In genomic region chr4:119454491-119455270, GRCh38 we compare ENCODE assay signal across 8 cellular contexts.
A peak's percentile ranks its signal among the peaks of the same experiment; 100 is the strongest.
DNase-seq lines count a peak whose midpoint lies in the region; ATAC-seq and TF ChIP-seq lines count a peak whose summit lies in the region.
"Not testable (repeated sequence)": the region's sequence is repeated elsewhere in the genome, so short reads cannot be mapped to it uniquely, and the experiment has no call there.

No MANE protein-coding gene starts in this region.

- CTCF ChIA-PET in activated B cell treated with CpG ODN at 0.5 μM for 24 hours (lab: Charles Lee) = interaction anchor here (0.6 to 1.4 kb wide), 2 partner anchors 155 to 602 kb away, joined by 4 to 5 read pairs; a partner anchor contains a TSS

- H3K36me3 Mint-ChIP-seq in activated B cell treated with CpG ODN at 0.5 μM for 24 hours (ENCODE audit: low read depth) = not testable (repeated sequence)

- 0 to 2% (median 1%) methylated on average over 9 to 80 of the region's 80 CpGs for WGBS in spleen, 5 donors

- DNase-seq in AG09309 (ENCODE audit: low read depth) (peak; percentile 94), NCI-H2227 treated with DMSO at 0.1 percent for 48 hours (lab: John Stamatoyannopoulos, UW) (peak; percentile 85), activated B cell treated with CpG ODN at 0.5 μM for 24 hours (peak; percentile 100), inferior parietal cortex (ENCODE audit: extremely low spot score) (peak; percentile 96), spleen (peak; percentile 99)
- DNase-seq in central memory CD4-positive, alpha-beta T cell = peak; percentile 99

- ATAC-seq in HG03175 (IDR thresholded peaks at IDR 0.05; ENCODE audit: unreplicated experiment) (peak; percentile 99), activated B cell treated with CpG ODN at 0.5 μM for 24 hours (ENCODE audit: low read depth) (peak; percentile 99)

- in situ Hi-C loops in GM18951 (cut with MboI; ENCODE audit: low sequenced_read_pairs, unreplicated experiment) = not testable (repeated sequence)

- not testable (repeated sequence) for H3K27me3 Mint-ChIP-seq in activated B cell treated with CpG ODN at 0.5 μM for 24 hours

- TF ChIP-seq CTCF in AG09309 (IDR thresholded peaks at IDR 0.05; ENCODE audit: control insufficient read depth, insufficient read depth, low read depth, low read length, missing control alignments) (peak; percentile 7), spleen (IDR thresholded peaks at IDR 0.05 in 8 of 11, conservative IDR thresholded peaks at IDR 0.05 in 3 of 11) (peak in 6 of 11 experiments; percentile 19 to 51 (median 24))
- not testable (repeated sequence) for TF ChIP-seq CTCF in activated B cell treated with CpG ODN at 0.5 μM for 24 hours (IDR thresholded peaks at IDR 0.05)

- not testable (repeated sequence) for H3K4me1 ChIP-seq in spleen

- not testable (repeated sequence) for H3K36me3 ChIP-seq in spleen

- peak overlapping the region; percentile 66 to 93 (median 92) for H3K27ac ChIP-seq in spleen

- not testable (repeated sequence) for H3K9me3 ChIP-seq in spleen

- peak overlapping the region; percentile 77 for H3K4me3 ChIP-seq in AG09309 (ENCODE audit: control insufficient read depth, low read depth, low read length)
- peak overlapping the region; percentile 35 to 92 (median 74) for H3K4me3 ChIP-seq in spleen

- peak overlapping the region; percentile 98 for H3K27ac Mint-ChIP-seq in activated B cell treated with CpG ODN at 0.5 μM for 24 hours

- TF ChIP-seq POLR2A in GM18951 (IDR thresholded peaks at IDR 0.05; ENCODE audit: extremely low read depth, insufficient read depth, insufficient read length) (peak; percentile 75), spleen (IDR thresholded peaks at IDR 0.05) (peak; percentile 60 to 99 (median 83))

- H3K27me3 ChIP-seq in spleen (replicated peaks in 1 of 7) = not testable (repeated sequence)

- intact Hi-C loops in activated B cell treated with CpG ODN at 0.5 μM for 24 hours (cut with micrococcal nuclease) = loop anchor here (1.0 to 10.0 kb wide), 9 partner anchors 154 to 1176 kb away; partner anchors contain the start of genes MAD2L1, METTL14, SEC24D and USP53
- intact Hi-C loops in spleen (cut with DNase I; ENCODE audit: low total_unique reads) = not testable (repeated sequence)

- not testable (repeated sequence) for H3K9me3 Mint-ChIP-seq in activated B cell treated with CpG ODN at 0.5 μM for 24 hours

- peak overlapping the region; percentile 92 for H3K4me3 Mint-ChIP-seq in activated B cell treated with CpG ODN at 0.5 μM for 24 hours

- H3K4me1 Mint-ChIP-seq in activated B cell treated with CpG ODN at 0.5 μM for 24 hours = peaks cover 16% of the 10 kb centered on the region

- POLR2A ChIA-PET in activated B cell treated with CpG ODN at 0.5 μM for 24 hours (lab: Charles Lee) = interaction anchor here (1.2 to 2.7 kb wide), 5 partner anchors 148 to 242 kb away, joined by 3 to 26 read pairs (median 8); partner anchors contain the start of genes PDE5A and USP53

Comparison
In these comparisons a context has a peak if more than half of its experiments do, and no peak if none do; other contexts are left out.
1. Peak in every context shown above with its lines: DNase-seq, ATAC-seq, H3K4me3 ChIP-seq and H3K27ac ChIP-seq.